8 cellular contexts compared by ENCODE assay signal in the genomic region with DNA sequence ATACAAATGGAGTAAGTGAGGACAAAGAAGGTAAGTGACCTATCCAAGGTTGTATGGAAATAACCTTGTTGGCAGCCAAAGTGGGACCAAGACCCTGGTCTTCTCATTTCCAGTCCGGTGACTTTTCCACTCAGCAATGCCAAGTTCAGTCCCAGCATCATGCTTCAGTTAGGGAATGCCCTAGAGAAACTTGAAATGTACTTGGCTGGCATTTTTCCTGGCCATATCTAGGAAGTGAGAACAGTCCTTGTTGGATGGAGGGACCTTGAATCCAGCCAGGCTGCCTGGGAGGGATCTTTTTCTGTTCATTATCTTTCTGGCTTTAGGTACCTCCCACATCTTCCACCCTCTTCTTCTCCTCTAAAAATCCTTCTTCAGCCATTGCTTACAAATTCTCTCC.
"Had no signal": no experiment of that assay in that cellular context is flagged by ENCODE, and none has a peak within 500 bp of the region (broad histone marks: within the 10 kb centered on the region; RNA-seq: fewer than 3 reads in every experiment).

No MANE protein-coding gene starts in this region.

- H3K36me3 Mint-ChIP-seq: IgD-negative memory B cell had no signal

- H3K9me3 Mint-ChIP-seq: GM23338, H9, IgD-negative memory B cell had no signal

- H3K27ac Mint-ChIP-seq: GM23338, H9, IgD-negative memory B cell had no signal

- H3K27ac ChIP-seq: HL-60 had no signal

- DNase-seq: H9, HCEC 1CT had no signal

- H3K4me2 ChIP-seq: GM23338 had no signal

- H3K4me3 Mint-ChIP-seq: GM23338, H9, IgD-negative memory B cell had no signal

- H3K4me1 Mint-ChIP-seq: IgD-negative memory B cell had no signal

- H2AFZ ChIP-seq: GM23338 had no signal

- ATAC-seq: GM23338, HepG2 had no signal

- FAIRE-seq: H1, H54, HepG2 had no signal

- H3K4me3 ChIP-seq: GM23338 had no signal
